ENCODE assay signal across 14 cellular contexts in genomic region chr3:65883614-65884013, GRCh38.
DNase-seq lines count a peak whose midpoint lies in the region; ATAC-seq, FAIRE-seq and TF ChIP-seq lines count a peak whose summit lies in the region.
"Had no signal": no experiment of that assay in that cellular context is flagged by ENCODE, and none has a peak within 500 bp of the region (broad histone marks: within the 10 kb centered on the region; RNA-seq: fewer than 3 reads in every experiment).

No MANE protein-coding gene starts in this region.

- ATAC-seq in activated naive CD4-positive, alpha-beta T cell treated with anti-CD3 and anti-CD28 coated beads, Interleukin-2, amount 50 U/mL, for 72 hours = no peak
- ATAC-seq: effector memory CD8-positive, alpha-beta T cell had no signal

- peak overlapping the region; percentile 44 for H3K4me2 ChIP-seq in keratinocyte (ENCODE audit: control insufficient read depth, extremely low read depth, insufficient read depth, low read depth, low read length)

- H3K36me3 ChIP-seq in keratinocyte (ENCODE audit: control insufficient read depth in 2 of 2, extremely low read depth in 1 of 2, insufficient read depth in 2 of 2, low read length in 2 of 2) (no peaks in the 10 kb centered on the region), stomach (no peaks in the 10 kb centered on the region)
- H3K36me3 ChIP-seq: WERI-Rb-1 had no signal

- no peak overlapping the region for H3K9ac ChIP-seq in keratinocyte (ENCODE audit: control insufficient read depth, extremely low read depth, insufficient read depth, low read length)

- H3K36me3 Mint-ChIP-seq in activated naive CD4-positive, alpha-beta T cell treated with anti-CD3 and anti-CD28 coated beads, Interleukin-2, amount 50 U/mL, for 72 hours = peaks cover 0 to 4% of the 10 kb centered on the region in 2 donors
- H3K36me3 Mint-ChIP-seq: immature natural killer cell had no signal

- WGBS in stomach, 5 donors = 8 to 16% (median 10%) methylated on average over 3 of the region's 3 CpGs

- dilution Hi-C loops in keratinocyte (cut with MboI; ENCODE audit: extremely low pct_ligation_motif_present, low sequenced_read_pairs) = no loop called here

- no peak for TF ChIP-seq CTCF in keratinocyte (optimal IDR thresholded peaks at IDR 0.05 in 1 of 3, IDR thresholded peaks at IDR 0.05 in 1 of 3, conservative IDR thresholded peaks at IDR 0.05 in 1 of 3; ENCODE audit: extremely low read depth in 1 of 3, insufficient read depth in 2 of 3, low read length in 3 of 3)
- no peak for TF ChIP-seq CTCF in stomach (IDR thresholded peaks at IDR 0.05)

- H3K9me3 ChIP-seq in keratinocyte (ENCODE audit: control insufficient read depth, low read depth, low read length) (no peaks in the 10 kb centered on the region), stomach (no peaks in the 10 kb centered on the region)

- DNase-seq in M059J (ENCODE audit: low read depth) (peak; percentile 36), SHP77 treated with DMSO at 0.1 percent for 48 hours (lab: John Stamatoyannopoulos, UW) (peak; percentile 72), keratinocyte (ENCODE audit: low read depth, low spot score) (no peak), stomach (no peak), NCI-H2107 treated with DMSO at 0.1 percent for 48 hours (lab: John Stamatoyannopoulos, UW; ENCODE audit: unreplicated experiment) (no peak), activated gamma-delta T cell treated with Interleukin-2 at 50 U/mL for 16 hours (no peak), NCI-H187 treated with DMSO at 0.1 percent for 48 hours (lab: John Stamatoyannopoulos, UW) (no peak)
- DNase-seq in activated naive CD4-positive, alpha-beta T cell treated with anti-CD3 and anti-CD28 coated beads, Interleukin-2, amount 50 U/mL, for 72 hours (ENCODE audit: low spot score in 2 of 2) = no peak
- DNase-seq: activated effector memory CD4-positive, alpha-beta T cell treated with anti-CD3 and anti-CD28 coated beads, Interleukin-2, amount 50 U/mL, for 16 hours; effector memory CD8-positive, alpha-beta T cell; immature natural killer cell; NK-92 treated with Interleukin-12 subunit alpha and Interleukin-12 subunit beta, amount 100 ng/mL, for 24 hours; WERI-Rb-1 had no signal

- intact Hi-C loops in stomach (cut with DNase I; ENCODE audit: low total_unique reads) = no loop called here

- no peaks in the 10 kb centered on the region for H3K27me3 ChIP-seq in keratinocyte (ENCODE audit: control insufficient read depth, extremely low read depth, insufficient read depth, low read length)
- H3K27me3 ChIP-seq in stomach = no peaks in the 10 kb centered on the region

- no peak for FAIRE-seq in keratinocyte (lab: Jason Lieb, UNC)
- FAIRE-seq: HTR-8/SVneo had no signal

- H3K4me1 ChIP-seq in keratinocyte (ENCODE audit: control insufficient read depth, extremely low read depth, insufficient read depth, low read length) = peaks cover 7% of the 10 kb centered on the region
- peaks cover 0 to 27% (median 20%) of the 10 kb centered on the region in 4 donors for H3K4me1 ChIP-seq in stomach

- no peak overlapping the region for H3K27ac Mint-ChIP-seq in activated naive CD4-positive, alpha-beta T cell treated with anti-CD3 and anti-CD28 coated beads, Interleukin-2, amount 50 U/mL, for 72 hours
- H3K27ac Mint-ChIP-seq: effector memory CD8-positive, alpha-beta T cell; immature natural killer cell had no signal

- peaks cover 0 to 4% of the 10 kb centered on the region in 2 donors for H3K9me3 Mint-ChIP-seq in activated naive CD4-positive, alpha-beta T cell treated with anti-CD3 and anti-CD28 coated beads, Interleukin-2, amount 50 U/mL, for 72 hours

- H3K79me2 ChIP-seq in keratinocyte (ENCODE audit: control insufficient read depth, insufficient read depth, low read length) = peaks cover 9% of the 10 kb centered on the region

- TF ChIP-seq POLR2A in stomach (IDR thresholded peaks at IDR 0.05) = no peak

- no peaks in the 10 kb centered on the region for H3K9me1 ChIP-seq in keratinocyte (ENCODE audit: control insufficient read depth, extremely low read depth, insufficient read depth, low read length)

- H3K27ac ChIP-seq in keratinocyte (ENCODE audit: control insufficient read depth, insufficient read depth, low read length) (no peak overlapping the region), stomach (peak overlapping the region in 3 of 5 donors; percentile 38 to 48 (median 45))
- H3K27ac ChIP-seq: WERI-Rb-1 had no signal

- no peak overlapping the region for H2AFZ ChIP-seq in keratinocyte (ENCODE audit: control insufficient read depth, low read length)

- no peaks in the 10 kb centered on the region for H4K20me1 ChIP-seq in keratinocyte (ENCODE audit: control insufficient read depth, extremely low read depth, insufficient read depth, low read length)

- H3K4me3 ChIP-seq in keratinocyte (ENCODE audit: control insufficient read depth in 2 of 3, extremely low read depth in 1 of 3, insufficient read depth in 2 of 3, low read depth in 1 of 3, low read length in 3 of 3) (no peak overlapping the region), stomach (no peak overlapping the region)

- no peak for TF ChIP-seq EP300 in stomach (IDR thresholded peaks at IDR 0.05)

Comparison
In these comparisons a context has a peak if more than half of its experiments do, and no peak if none do; other contexts are left out.
1. DNase-seq: peak in M059J (single experiment) and SHP77 treated with DMSO at 0.1 percent for 48 hours (single experiment); none in keratinocyte (single experiment), stomach (single experiment), NCI-H2107 treated with DMSO at 0.1 percent for 48 hours (single experiment), activated naive CD4-positive, alpha-beta T cell treated with anti-CD3 and anti-CD28 coated beads, Interleukin-2, amount 50 U/mL, for 72 hours (0 of 2), activated gamma-delta T cell treated with Interleukin-2 at 50 U/mL for 16 hours (single experiment) and NCI-H187 treated with DMSO at 0.1 percent for 48 hours (single experiment).